ENCODE assay signal across 14 cellular contexts in genomic region chr1:90854559-90854958, GRCh38.
"Had no signal": no experiment of that assay in that cellular context is flagged by ENCODE, and none has a peak within 500 bp of the region (broad histone marks: within the 10 kb centered on the region; RNA-seq: fewer than 3 reads in every experiment).

No MANE protein-coding gene starts in this region.

- H3K4me3 ChIP-seq: gastrocnemius medialis, heart right ventricle, skin epidermis, tibial nerve, uterus had no signal

- ATAC-seq: esophagus mucosa, gastrocnemius medialis, heart right ventricle, left ventricle myocardium superior, right cardiac atrium had no signal

- H3K4me1 ChIP-seq: uterus had no signal

- H3K27ac ChIP-seq: gastrocnemius medialis, heart right ventricle, skin epidermis, tibial nerve, uterus, WERI-Rb-1 had no signal

- H3K27ac Mint-ChIP-seq: activated naive CD8-positive, alpha-beta T cell; progenitor cell of endocrine pancreas; stimulated activated naive CD8-positive, alpha-beta T cell treated with anti-CD3 and anti-CD28 coated beads, Interleukin-15, Interleukin-2, amounts not matched to agents 100 ng/mL and 50 ng/mL, for 24 hours had no signal

- H3K27me3 ChIP-seq: gastrocnemius medialis, tibial nerve, uterus had no signal

- H3K9me3 Mint-ChIP-seq: stimulated activated naive CD8-positive, alpha-beta T cell treated with anti-CD3 and anti-CD28 coated beads, Interleukin-15, Interleukin-2, amounts not matched to agents 100 ng/mL and 50 ng/mL, for 24 hours had no signal

- H3K4me3 Mint-ChIP-seq: activated naive CD8-positive, alpha-beta T cell; stimulated activated naive CD8-positive, alpha-beta T cell treated with anti-CD3 and anti-CD28 coated beads, Interleukin-15, Interleukin-2, amounts not matched to agents 100 ng/mL and 50 ng/mL, for 24 hours had no signal

- DNase-seq: activated CD4-positive, alpha-beta T cell treated with anti-CD3 and anti-CD28 coated beads, Interleukin-2, amount 50 U/mL, for 4 hours; effector CD4-positive, alpha-beta T cell; gastrocnemius medialis; heart right ventricle; left ventricle myocardium superior; right cardiac atrium; uterus; WERI-Rb-1 had no signal

- H3K9me3 ChIP-seq: gastrocnemius medialis, heart right ventricle, tibial nerve, uterus had no signal

- H3K36me3 Mint-ChIP-seq: activated naive CD8-positive, alpha-beta T cell had no signal

- H3K36me3 ChIP-seq: gastrocnemius medialis, heart right ventricle, tibial nerve, uterus, WERI-Rb-1 had no signal
